Comparison of ENCODE assay signal across 7 cellular contexts in genomic region chr15:40104296-40104864, GRCh38.
A peak's percentile ranks its signal among the peaks of the same experiment; 100 is the strongest.
DNase-seq lines count a peak whose midpoint lies in the region; ATAC-seq, FAIRE-seq and TF ChIP-seq lines count a peak whose summit lies in the region.

No MANE protein-coding gene starts in this region.

- H3K9me3 Mint-ChIP-seq in dendritic cell treated with granulocyte-macrophage colony-stimulating factor and Interleukin-4, amounts not matched to agents 40 ng/mL and 50 ng/mL, for 4 days = no peaks in the 10 kb centered on the region

- peaks cover 61% of the 10 kb centered on the region for H3F3A ChIP-seq in MM.1S (ENCODE audit: insufficient read depth, low read length)

- H3K36me3 Mint-ChIP-seq in dendritic cell treated with granulocyte-macrophage colony-stimulating factor and Interleukin-4, amounts not matched to agents 40 ng/mL and 50 ng/mL, for 4 days (ENCODE audit: low read depth) = peaks cover 69% of the 10 kb centered on the region

- H3K9ac ChIP-seq in MM.1S (ENCODE audit: low read length) = peak overlapping the region; percentile 83

- no peaks in the 10 kb centered on the region for H4K20me1 ChIP-seq in MM.1S (ENCODE audit: insufficient read depth, low read length)

- peak overlapping the region; percentile 87 for H3K27ac Mint-ChIP-seq in dendritic cell treated with granulocyte-macrophage colony-stimulating factor and Interleukin-4, amounts not matched to agents 40 ng/mL and 50 ng/mL, for 4 days

- H3K27ac ChIP-seq in MM.1S (ENCODE audit: low read length) = peak overlapping the region; percentile 85; the same call in 1 of the 2 replicates

- FAIRE-seq in D721Med (lab: Jason Lieb, UNC) = no peak

- no peaks in the 10 kb centered on the region for H3K9me2 ChIP-seq in MM.1S (replicated peaks; ENCODE audit: insufficient read depth, low read length)

- no peaks in the 10 kb centered on the region for H3K9me3 ChIP-seq in MM.1S (replicated peaks; ENCODE audit: insufficient read depth, low read length)

- no peaks in the 10 kb centered on the region for H3K27me3 Mint-ChIP-seq in dendritic cell treated with granulocyte-macrophage colony-stimulating factor and Interleukin-4, amounts not matched to agents 40 ng/mL and 50 ng/mL, for 4 days

- DNase-seq in D721Med (ENCODE audit: insufficient read length, low spot score) (peak; percentile 11), MM.1S (no peak), retinal pigment epithelial cell (ENCODE audit: low read depth) (no peak), GDM1 (lab: John Stamatoyannopoulos, UW) (no peak)

- no peak for TF ChIP-seq CTCF in D721Med (IDR thresholded peaks at IDR 0.05; ENCODE audit: insufficient read depth, missing control alignments)
- no peak for TF ChIP-seq CTCF in MM.1S (IDR thresholded peaks at IDR 0.05; ENCODE audit: low read length)
- no peak for TF ChIP-seq CTCF in retinal pigment epithelial cell (conservative IDR thresholded peaks at IDR 0.05; ENCODE audit: low read depth, low read length)

- intact Hi-C loops in dendritic cell treated with granulocyte-macrophage colony-stimulating factor and Interleukin-4, amounts not matched to agents 40 ng/mL and 50 ng/mL, for 4 days (cut with micrococcal nuclease) = loop anchor here (2.0 kb wide), 1 partner anchor 56 kb away; no protein-coding TSS in a partner anchor

- peaks cover 90% of the 10 kb centered on the region for H3K4me1 Mint-ChIP-seq in dendritic cell treated with granulocyte-macrophage colony-stimulating factor and Interleukin-4, amounts not matched to agents 40 ng/mL and 50 ng/mL, for 4 days (ENCODE audit: low read depth)

- ATAC-seq in HG02623 (IDR thresholded peaks at IDR 0.05; ENCODE audit: unreplicated experiment) = no peak
- ATAC-seq in GM18498 (IDR thresholded peaks at IDR 0.05; ENCODE audit: unreplicated experiment) = no peak

- H2AFZ ChIP-seq in MM.1S (ENCODE audit: low read length) = no peak overlapping the region

- peaks cover 73% of the 10 kb centered on the region for H3K79me2 ChIP-seq in MM.1S (ENCODE audit: low read length)

- peak overlapping the region; percentile 87 for H3K4me2 ChIP-seq in MM.1S (ENCODE audit: low read depth, low read length)

- H3K27me3 ChIP-seq in MM.1S (replicated peaks; ENCODE audit: insufficient read depth, low read length) = no peaks in the 10 kb centered on the region

- H3K36me3 ChIP-seq in MM.1S (replicated peaks; ENCODE audit: insufficient read depth, low read length) = no peaks in the 10 kb centered on the region

- H3K4me3 Mint-ChIP-seq in dendritic cell treated with granulocyte-macrophage colony-stimulating factor and Interleukin-4, amounts not matched to agents 40 ng/mL and 50 ng/mL, for 4 days = peak overlapping the region; percentile 68

- H3K4me3 ChIP-seq in MM.1S (ENCODE audit: low read length) (peak overlapping the region; percentile 76), retinal pigment epithelial cell (ENCODE audit: low read length) (peak overlapping the region; percentile 2)

- H3K4me1 ChIP-seq in MM.1S (ENCODE audit: low read length) = peaks cover 81% of the 10 kb centered on the region
